In the genomic region with DNA sequence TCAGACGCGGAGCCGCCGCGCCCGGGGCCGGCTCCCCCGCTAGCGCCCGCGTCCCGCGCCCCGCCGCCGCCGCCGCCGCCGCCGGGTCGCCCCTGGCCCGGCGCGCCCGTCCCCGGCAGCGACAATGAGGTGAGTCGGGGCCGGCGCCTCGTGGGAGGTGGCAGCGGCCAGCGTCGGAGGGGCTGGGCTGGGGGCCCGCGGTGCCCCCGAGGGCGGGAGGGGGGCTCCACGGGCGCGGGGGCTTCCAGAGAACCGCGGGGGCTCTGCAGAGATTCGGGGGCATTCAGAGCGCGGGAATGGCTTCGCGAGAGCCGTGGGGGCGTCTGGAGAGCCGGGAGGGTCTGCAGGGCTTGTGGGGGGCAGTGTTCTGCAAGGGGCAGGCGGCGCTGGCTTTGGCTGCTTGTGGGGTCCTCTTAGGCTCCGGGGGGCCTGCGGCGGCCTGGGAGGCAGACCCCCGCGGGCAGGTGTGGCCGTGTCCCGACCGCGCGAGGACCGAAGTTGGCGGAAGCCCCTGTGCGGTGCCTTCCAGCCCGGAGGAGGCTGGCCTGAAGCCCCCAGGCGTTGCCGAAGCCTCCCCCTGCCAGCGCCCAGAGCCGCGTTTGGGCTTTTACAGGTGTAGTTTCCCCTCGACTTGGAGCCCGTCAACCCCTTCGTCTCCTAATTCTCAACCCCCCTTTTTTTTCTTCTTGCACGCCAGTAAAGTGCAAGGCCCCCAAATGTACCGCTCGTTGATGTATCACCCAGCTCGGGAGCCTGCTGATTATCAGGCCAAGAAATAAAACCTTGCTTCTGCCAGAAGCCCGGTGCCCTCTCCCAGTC, we compare ENCODE assay signal across 8 cellular contexts.
DNase-seq lines count a peak whose midpoint lies in the region; ATAC-seq and TF ChIP-seq lines count a peak whose summit lies in the region.

No MANE protein-coding gene starts in this region.

- H3K27me3 Mint-ChIP-seq in chondrocyte (ENCODE audit: low read depth), result no peaks in the 10 kb centered on the region

- TF ChIP-seq CTCF in RWPE1 (conservative IDR thresholded peaks at IDR 0.05; ENCODE audit: low read depth) (no peak), chondrocyte (IDR thresholded peaks at IDR 0.05) (no peak), tibial nerve (IDR thresholded peaks at IDR 0.05) (no peak)

- POLR2A ChIA-PET in RWPE1 (lab: Yijun Ruan, JAX; ENCODE audit: low non-redundant PET), result no interaction called here

- ATAC-seq in GM18520 (IDR thresholded peaks at IDR 0.05; ENCODE audit: unreplicated experiment) (peak; percentile 13), HG02973 (IDR thresholded peaks at IDR 0.05; ENCODE audit: unreplicated experiment) (peak; percentile 19)

- peak; percentile 36 for DNase-seq in RWPE1 (ENCODE audit: low spot score)
- no peak for DNase-seq in chondrocyte (ENCODE audit: low spot score)
- no peak for DNase-seq in tibial nerve (ENCODE audit: low spot score in 2 of 2)
- DNase-seq in HCEC 1CT, result no peak
- no peak for DNase-seq in NOMO-1 treated with DMSO at 0.1 percent for 48 hours (lab: John Stamatoyannopoulos, UW; ENCODE audit: unreplicated experiment)

- no peaks in the 10 kb centered on the region for H3K9me3 Mint-ChIP-seq in chondrocyte (ENCODE audit: low read depth)

- H3K9me3 ChIP-seq in mononuclear cell (ENCODE audit: low read depth, low read length) (no peaks in the 10 kb centered on the region), tibial nerve (peaks cover 0 to 18% (median 0%) of the 10 kb centered on the region in 4 donors)

- 2% methylated on average over 20 to 40 of the region's 81 CpGs for WGBS in tibial nerve, 2 donors

- TF ChIP-seq EP300 in tibial nerve (IDR thresholded peaks at IDR 0.05), result no peak

- H3K36me3 Mint-ChIP-seq in chondrocyte (ENCODE audit: low read depth), result peaks cover 2% of the 10 kb centered on the region

- peaks cover 27% of the 10 kb centered on the region for H3K27me3 ChIP-seq in mononuclear cell (ENCODE audit: insufficient read depth, low read length)
- H3K27me3 ChIP-seq in tibial nerve, result no peaks in the 10 kb centered on the region

- H3K27ac ChIP-seq in RWPE1 (peak overlapping the region; percentile 82), tibial nerve (peak overlapping the region; percentile 39 to 89 (median 73))

- TF ChIP-seq POLR2A in tibial nerve (IDR thresholded peaks at IDR 0.05), result no peak

- H3K27ac Mint-ChIP-seq in chondrocyte (ENCODE audit: unreplicated experiment), result peak overlapping the region; percentile 50

- H3K4me1 ChIP-seq in mononuclear cell (ENCODE audit: insufficient read depth, low read length) (peaks cover 6% of the 10 kb centered on the region), tibial nerve (peaks cover 0 to 30% (median 0%) of the 10 kb centered on the region in 4 donors)

- H3K4me3 ChIP-seq in mononuclear cell (ENCODE audit: low read length) (peak overlapping the region; percentile 49), tibial nerve (peak overlapping the region; percentile 63 to 90 (median 89))

- CTCF ChIA-PET in RWPE1 (lab: Yijun Ruan, JAX), result interaction anchor here (0.6 to 1.0 kb wide), 2 partner anchors 24 to 221 kb away, joined by 3 read pairs; no protein-coding TSS in a partner anchor

- no peaks in the 10 kb centered on the region for H3K36me3 ChIP-seq in tibial nerve

- peak overlapping the region; percentile 91 for H3K4me3 Mint-ChIP-seq in chondrocyte (ENCODE audit: unreplicated experiment)

- peaks cover 40% of the 10 kb centered on the region for H3K4me1 Mint-ChIP-seq in chondrocyte (ENCODE audit: low read depth)
